In the genomic region with DNA sequence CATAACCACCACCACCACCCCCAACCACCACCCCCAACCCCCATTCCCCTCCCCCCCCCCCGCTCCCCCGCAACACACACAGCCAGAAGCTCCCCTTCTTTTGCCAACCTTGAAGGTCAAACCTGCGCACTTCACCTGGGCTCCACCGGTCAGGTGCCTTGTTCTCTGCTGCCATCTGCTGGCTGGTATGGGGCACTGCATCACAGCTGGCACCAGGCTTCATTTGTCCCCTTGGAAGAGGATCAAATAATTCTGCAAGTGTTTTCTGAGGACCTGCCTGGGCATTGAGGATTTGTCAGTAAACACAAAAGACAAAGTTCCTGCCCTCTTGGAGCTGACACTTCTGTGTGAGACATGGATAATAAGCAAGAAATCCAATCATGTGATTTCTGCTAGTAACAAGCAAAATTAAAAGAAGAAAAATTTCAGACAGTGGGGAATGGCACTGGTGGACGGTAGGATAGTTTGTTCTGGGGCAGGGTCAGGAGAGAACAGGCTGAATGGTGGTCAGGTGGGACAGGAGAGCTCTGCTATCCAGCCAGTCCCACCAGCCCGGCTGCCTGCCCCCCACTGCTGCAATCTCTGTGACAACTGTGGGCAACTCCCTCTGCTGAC, we compare ENCODE assay signal across 8 cellular contexts. TPM values are rescaled to one million over a fixed set of nuclear protein-coding genes. Genes with fewer than 3 reads are reported as not detected.
DNase-seq lines count a peak whose midpoint lies in the region; ATAC-seq and TF ChIP-seq lines count a peak whose summit lies in the region.

No MANE protein-coding gene starts in this region.

- no peaks in the 10 kb centered on the region for H3K9me3 ChIP-seq in ascending aorta

- no peaks in the 10 kb centered on the region for H3K9me3 Mint-ChIP-seq in T-helper 2 cell treated with Interferon-gamma antibody and Interleukin-4, amounts not matched to agents 5 μg/mL and 100 μg/mL, for 36 hours

- no peaks in the 10 kb centered on the region for H3K4me1 Mint-ChIP-seq in T-helper 2 cell treated with Interferon-gamma antibody and Interleukin-4, amounts not matched to agents 5 μg/mL and 100 μg/mL, for 36 hours (ENCODE audit: low read depth)

- H3K36me3 ChIP-seq in ascending aorta, result no peaks in the 10 kb centered on the region

- no peak overlapping the region for H3K4me3 Mint-ChIP-seq in T-helper 2 cell treated with Interferon-gamma antibody and Interleukin-4, amounts not matched to agents 5 μg/mL and 100 μg/mL, for 36 hours

- no peak overlapping the region for H3K27ac ChIP-seq in ascending aorta

- no peak overlapping the region for H3K4me3 ChIP-seq in ascending aorta

- ATAC-seq in HG03175 (IDR thresholded peaks at IDR 0.05; ENCODE audit: unreplicated experiment) (no peak), HG02642 (IDR thresholded peaks at IDR 0.05; ENCODE audit: poor library complexity, unreplicated experiment) (no peak)

- peak; percentile 73 to 91 (median 86) for TF ChIP-seq CTCF in ascending aorta (IDR thresholded peaks at IDR 0.05)

- H3K27ac Mint-ChIP-seq in T-helper 2 cell treated with Interferon-gamma antibody and Interleukin-4, amounts not matched to agents 5 μg/mL and 100 μg/mL, for 36 hours, result no peak overlapping the region

- DNase-seq in EL, result peak; percentile 38
- DNase-seq in MV-4-11 (lab: John Stamatoyannopoulos, UW), result peak; percentile 4
- DNase-seq in T-helper 2 cell treated with Interferon-gamma antibody and Interleukin-4, amounts not matched to agents 5 μg/mL and 100 μg/mL, for 36 hours (ENCODE audit: low spot score), result peak; percentile 33
- DNase-seq in ascending aorta (ENCODE audit: low spot score in 2 of 2), result no peak
- peak; percentile 5 to 44 for DNase-seq in hippocampal formation (lab: John Stamatoyannopoulos, UW)
- peak; percentile 52 for DNase-seq in stimulated activated CD4-positive, alpha-beta T cell treated with anti-CD3 and anti-CD28 coated beads, Interleukin-12 subunit alpha, Interleukin-12 subunit beta, amount 100 ng/mL, for 4 hours

- H3K27me3 ChIP-seq in ascending aorta, result no peaks in the 10 kb centered on the region

- intact Hi-C loops in ascending aorta (cut with DNase I), result loop anchor here (1.0 kb wide), 1 partner anchor 57 kb away; no protein-coding TSS in a partner anchor

- H3K4me1 ChIP-seq in ascending aorta, result no peaks in the 10 kb centered on the region

- H3K27me3 Mint-ChIP-seq in T-helper 2 cell treated with Interferon-gamma antibody and Interleukin-4, amounts not matched to agents 5 μg/mL and 100 μg/mL, for 36 hours (ENCODE audit: low read depth), result peaks cover 28% of the 10 kb centered on the region

- no peaks in the 10 kb centered on the region for H3K36me3 Mint-ChIP-seq in T-helper 2 cell treated with Interferon-gamma antibody and Interleukin-4, amounts not matched to agents 5 μg/mL and 100 μg/mL, for 36 hours (ENCODE audit: low read depth)

RNA-seq across cellular contexts. Expression of a gene that starts 55.6 kb away (rescaled TPM):
- 1.9 TPM for total RNA-seq in ascending aorta

Comparison
In these comparisons a context has a peak if more than half of its experiments do, and no peak if none do; other contexts are left out.
1. DNase-seq: peak in EL (single experiment), MV-4-11 (single experiment), T-helper 2 cell treated with Interferon-gamma antibody and Interleukin-4, amounts not matched to agents 5 μg/mL and 100 μg/mL, for 36 hours (single experiment), hippocampal formation (2 of 2) and stimulated activated CD4-positive, alpha-beta T cell treated with anti-CD3 and anti-CD28 coated beads, Interleukin-12 subunit alpha, Interleukin-12 subunit beta, amount 100 ng/mL, for 4 hours (single experiment); none in ascending aorta (0 of 2).